ENCODE assay signal across 8 cellular contexts in genomic region chr1:23559136-23559984, GRCh38. TPM values are rescaled to one million over a fixed set of nuclear protein-coding genes. Genes with fewer than 3 reads are reported as not detected.
DNase-seq lines count a peak whose midpoint lies in the region; ATAC-seq and TF ChIP-seq lines count a peak whose summit lies in the region.

TSS of gene ID3 (minus strand) at chr1:23559501. CDS start at chr1:23559426, 75 bp downstream.

- H3K4me1 ChIP-seq in A673 (ENCODE audit: insufficient read depth, low read length, poor library complexity, severe bottlenecking) (peaks cover 70% of the 10 kb centered on the region), smooth muscle cell (ENCODE audit: low read depth) (peaks cover 76% of the 10 kb centered on the region)

- peak within 1 kb of the TSS; percentile 89 for H3K9ac ChIP-seq in smooth muscle cell (ENCODE audit: low read depth)

- H3K4me3 ChIP-seq in A673 (ENCODE audit: low read depth, low read length, poor library complexity, severe bottlenecking) (peak within 1 kb of the TSS; percentile 75), smooth muscle cell (peak within 1 kb of the TSS; percentile 89)

- H3K9me3 ChIP-seq in A673 (ENCODE audit: low read depth, low read length, poor library complexity, severe bottlenecking) (no peaks in the 10 kb centered on the region), smooth muscle cell (replicated peaks; ENCODE audit: low read depth) (no peaks in the 10 kb centered on the region)

- POLR2A ChIA-PET in A673 (lab: Charles Lee; ENCODE audit: low non-redundant PET): interaction anchor here (0.8 kb wide), 1 partner anchor 718 kb away, joined by 5 read pairs; no protein-coding TSS in a partner anchor

- H3K27me3 ChIP-seq in A673 (replicated peaks; ENCODE audit: insufficient read depth, low read depth, low read length, poor library complexity) (no peaks in the 10 kb centered on the region), smooth muscle cell (ENCODE audit: low read depth) (no peaks in the 10 kb centered on the region)

- peaks cover 35% of the 10 kb centered on the region for H4K20me1 ChIP-seq in smooth muscle cell (ENCODE audit: low read depth)

- H3K36me3 ChIP-seq in A673 (ENCODE audit: insufficient read depth, low read length, poor library complexity, severe bottlenecking) (peaks cover 12% of the 10 kb centered on the region), smooth muscle cell (ENCODE audit: low read depth) (no peaks in the 10 kb centered on the region)

- DNase-seq in A673 (ENCODE audit: low spot score) (peak; percentile 99), NCI-H2171 (lab: John Stamatoyannopoulos, UW) (peak; percentile 91), T47D (ENCODE audit: low read depth in 1 of 2, low spot score in 1 of 2) (peak; percentile 58 to 95), iPS-NIHi11 (ENCODE audit: low spot score) (peak; percentile 78), smooth muscle cell (lab: John Stamatoyannopoulos, UW; ENCODE audit: unreplicated experiment) (peak; percentile 77)

- no peak within 1 kb of the TSS for H2AFZ ChIP-seq in smooth muscle cell (ENCODE audit: low read depth)

- in situ Hi-C loops in T47D (cut with HindIII; ENCODE audit: low pct_unique_long_range_greater_than_20kb, low sequenced_read_pairs): no loop called here

- H3K4me2 ChIP-seq in smooth muscle cell: peak within 1 kb of the TSS; percentile 98

- ATAC-seq in GM18858 (IDR thresholded peaks at IDR 0.05; ENCODE audit: unreplicated experiment) (peak; percentile 67), HG03066 (IDR thresholded peaks at IDR 0.05; ENCODE audit: low read depth, unreplicated experiment) (peak; percentile 67)

- intact Hi-C loops in A673 (cut with micrococcal nuclease; ENCODE audit: unreplicated experiment): loop anchor here (5.0 kb wide), 1 partner anchor 38 kb away; no protein-coding TSS in a partner anchor

- H3F3A ChIP-seq in smooth muscle cell (ENCODE audit: low read depth): peaks cover 61% of the 10 kb centered on the region

- no peak for TF ChIP-seq CTCF in A673 (conservative IDR thresholded peaks at IDR 0.05; ENCODE audit: low read depth, low read length)
- no peak for TF ChIP-seq CTCF in VCaP (conservative IDR thresholded peaks at IDR 0.05)
- TF ChIP-seq CTCF in smooth muscle cell (IDR thresholded peaks at IDR 0.05; ENCODE audit: borderline replicate concordance, insufficient read depth, poor library complexity, severe bottlenecking): no peak

- CTCF ChIA-PET in A673 (lab: Charles Lee): interaction anchor here (0.6 to 1.1 kb wide), 2 partner anchors 22 to 78 kb away, joined by 4 to 9 read pairs; no protein-coding TSS in a partner anchor

- peak within 1 kb of the TSS; percentile 99 for H3K27ac ChIP-seq in A673 (ENCODE audit: low read depth, low read length, poor library complexity, severe bottlenecking)
- peak within 1 kb of the TSS; percentile 95 for H3K27ac ChIP-seq in VCaP
- H3K27ac ChIP-seq in smooth muscle cell (ENCODE audit: low read depth): peak within 1 kb of the TSS; percentile 99

- under 1% methylated on average over 55 of the region's 57 CpGs for WGBS in smooth muscle cell (ENCODE audit: low lambda C conversion rate)

- peaks cover 24% of the 10 kb centered on the region for H3K79me2 ChIP-seq in smooth muscle cell (ENCODE audit: low read depth)

- TSS peak; percentile 80 for BruUV-seq in A673 (replicated peaks; lab: Mats Ljungman, UMichigan)

RNA-seq across cellular contexts. Expression of gene ID3, which starts in this region (rescaled TPM):
- total RNA-seq in A673 (2021) (102 and 140 TPM in 2 replicates), smooth muscle cell (629 and 752 TPM in 2 replicates)
- polyA plus RNA-seq in smooth muscle cell: 929 and 1,018 TPM in 2 replicates

Comparison
In these comparisons a context has a peak if more than half of its experiments do, and no peak if none do; other contexts are left out.
1. Peak in every context shown above with its lines: DNase-seq, ATAC-seq, H3K4me3 ChIP-seq and H3K27ac ChIP-seq.